ENCODE assay signal across 1 cellular context in the genomic region with DNA sequence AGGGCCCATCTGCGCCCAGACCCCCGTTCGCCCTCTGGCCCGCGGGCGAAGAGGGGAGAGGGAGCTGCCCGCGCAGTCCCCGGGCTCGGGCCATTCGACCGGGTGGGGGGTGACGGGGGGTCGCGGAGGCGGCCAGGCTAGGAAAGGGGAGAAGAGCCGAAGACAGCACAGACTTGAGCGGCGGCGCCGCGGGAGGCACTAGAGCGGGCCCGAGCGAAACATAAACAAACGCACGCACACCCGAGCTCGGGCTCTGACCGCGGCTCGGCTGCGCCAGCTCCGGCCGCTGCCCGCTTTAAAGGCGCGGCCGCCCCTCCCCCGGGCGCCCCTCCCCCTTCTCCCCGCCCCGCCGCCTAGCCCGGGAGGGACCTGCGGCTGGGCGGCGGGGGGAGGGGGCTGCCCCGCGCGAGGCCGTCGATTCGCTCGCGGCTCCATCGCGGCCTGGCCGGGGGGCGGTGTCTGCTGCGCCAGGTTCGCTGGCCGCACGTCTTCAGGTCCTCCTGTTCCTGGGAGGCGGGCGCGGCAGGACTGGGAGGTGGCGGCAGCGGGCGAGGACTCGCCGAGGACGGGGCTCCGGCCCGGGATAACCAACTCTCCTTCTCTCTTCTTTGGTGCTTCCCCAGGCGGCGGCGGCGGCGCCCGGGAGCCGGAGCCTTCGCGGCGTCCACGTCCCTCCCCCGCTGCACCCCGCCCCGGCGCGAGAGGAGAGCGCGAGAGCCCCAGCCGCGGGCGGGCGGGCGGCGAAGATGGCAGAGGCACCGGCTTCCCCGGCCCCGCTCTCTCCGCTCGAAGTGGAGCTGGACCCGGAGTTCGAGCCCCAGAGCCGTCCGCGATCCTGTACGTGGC.
TF ChIP-seq lines count a peak whose summit lies in the region.

TSS of gene FOXO3 (plus strand) at position 455 of the 846 bp plus-strand sequence. CDS start at position 747, 292 bp downstream.

TF ChIP-seq in HEK293, 187 proteins besides CTCF, POLR2A, EP300 and RAD21 (continued from another document):
- no peak for TF ChIP-seq SCRT1 (tag by site-specific recombination; IDR thresholded peaks at IDR 0.05; ENCODE audit: borderline replicate concordance)
- TF ChIP-seq, protein P1, sequence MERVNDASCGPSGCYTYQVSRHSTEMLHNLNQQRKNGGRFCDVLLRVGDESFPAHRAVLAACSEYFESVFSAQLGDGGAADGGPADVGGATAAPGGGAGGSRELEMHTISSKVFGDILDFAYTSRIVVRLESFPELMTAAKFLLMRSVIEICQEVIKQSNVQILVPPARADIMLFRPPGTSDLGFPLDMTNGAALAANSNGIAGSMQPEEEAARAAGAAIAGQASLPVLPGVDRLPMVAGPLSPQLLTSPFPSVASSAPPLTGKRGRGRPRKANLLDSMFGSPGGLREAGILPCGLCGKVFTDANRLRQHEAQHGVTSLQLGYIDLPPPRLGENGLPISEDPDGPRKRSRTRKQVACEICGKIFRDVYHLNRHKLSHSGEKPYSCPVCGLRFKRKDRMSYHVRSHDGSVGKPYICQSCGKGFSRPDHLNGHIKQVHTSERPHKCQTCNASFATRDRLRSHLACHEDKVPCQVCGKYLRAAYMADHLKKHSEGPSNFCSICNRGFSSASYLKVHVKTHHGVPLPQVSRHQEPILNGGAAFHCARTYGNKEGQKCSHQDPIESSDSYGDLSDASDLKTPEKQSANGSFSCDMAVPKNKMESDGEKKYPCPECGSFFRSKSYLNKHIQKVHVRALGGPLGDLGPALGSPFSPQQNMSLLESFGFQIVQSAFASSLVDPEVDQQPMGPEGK (tag by site-specific recombination; IDR thresholded peaks at IDR 0.05) = peak; percentile 95
- peak; percentile 95 for TF ChIP-seq ZNF2 (tag by site-specific recombination; IDR thresholded peaks at IDR 0.05)
- no peak for TF ChIP-seq ZNF404 (tag by site-specific recombination; IDR thresholded peaks at IDR 0.05)
- peak; percentile 86 for TF ChIP-seq ZIC2 (tag by site-specific recombination; IDR thresholded peaks at IDR 0.05)
- peak; percentile 27; the same call in 1 of the 2 replicates for TF ChIP-seq WT1 (tag by site-specific recombination; IDR thresholded peaks at IDR 0.05)
- TF ChIP-seq ZNF843 (tag by site-specific recombination; IDR thresholded peaks at IDR 0.05) = peak; percentile 47; the same call in 1 of the 2 replicates
- TF ChIP-seq IKZF3 (tag by site-specific recombination; IDR thresholded peaks at IDR 0.05) = peak; percentile 19; the same call in 1 of the 2 replicates
- peak; percentile 68 for TF ChIP-seq ZBTB17 (tag by site-specific recombination; IDR thresholded peaks at IDR 0.05)
- no peak for TF ChIP-seq ZNF416 (tag by site-specific recombination; IDR thresholded peaks at IDR 0.05)
- peak; percentile 91 for TF ChIP-seq ZBTB10 (tag by site-specific recombination; IDR thresholded peaks at IDR 0.05)
- TF ChIP-seq ZNF549 (tag by site-specific recombination; IDR thresholded peaks at IDR 0.05) = no peak
- peak; percentile 92 for TF ChIP-seq ZEB2 (tag by site-specific recombination; IDR thresholded peaks at IDR 0.05)
- TF ChIP-seq, protein P2, sequence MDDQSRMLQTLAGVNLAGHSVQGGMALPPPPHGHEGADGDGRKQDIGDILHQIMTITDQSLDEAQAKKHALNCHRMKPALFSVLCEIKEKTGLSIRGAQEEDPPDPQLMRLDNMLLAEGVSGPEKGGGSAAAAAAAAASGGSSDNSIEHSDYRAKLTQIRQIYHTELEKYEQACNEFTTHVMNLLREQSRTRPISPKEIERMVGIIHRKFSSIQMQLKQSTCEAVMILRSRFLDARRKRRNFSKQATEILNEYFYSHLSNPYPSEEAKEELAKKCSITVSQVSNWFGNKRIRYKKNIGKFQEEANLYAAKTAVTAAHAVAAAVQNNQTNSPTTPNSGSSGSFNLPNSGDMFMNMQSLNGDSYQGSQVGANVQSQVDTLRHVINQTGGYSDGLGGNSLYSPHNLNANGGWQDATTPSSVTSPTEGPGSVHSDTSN (CRISPR knock-in tag; IDR thresholded peaks at IDR 0.05) = peak; percentile 51; the same call in 1 of the 2 replicates
- no peak for TF ChIP-seq SCRT2 (tag by site-specific recombination; IDR thresholded peaks at IDR 0.05)
- no peak for TF ChIP-seq ZNF426 (tag by site-specific recombination; IDR thresholded peaks at IDR 0.05)
- TF ChIP-seq ZNF223 (tag by site-specific recombination; IDR thresholded peaks at IDR 0.05) = no peak
- peak; percentile 35 for TF ChIP-seq ZNF366 (tag by site-specific recombination; conservative IDR thresholded peaks at IDR 0.05)
- TF ChIP-seq BCL11A (tag by site-specific recombination; IDR thresholded peaks at IDR 0.05; ENCODE audit: low read depth) = peak; percentile 80
- no peak for TF ChIP-seq ZNF280D (tag by site-specific recombination; IDR thresholded peaks at IDR 0.05)
- peak; percentile 2; the same call in 1 of the 2 replicates for TF ChIP-seq ZFP3 (tag by site-specific recombination; IDR thresholded peaks at IDR 0.05; ENCODE audit: low read depth)
- TF ChIP-seq, protein P3, sequence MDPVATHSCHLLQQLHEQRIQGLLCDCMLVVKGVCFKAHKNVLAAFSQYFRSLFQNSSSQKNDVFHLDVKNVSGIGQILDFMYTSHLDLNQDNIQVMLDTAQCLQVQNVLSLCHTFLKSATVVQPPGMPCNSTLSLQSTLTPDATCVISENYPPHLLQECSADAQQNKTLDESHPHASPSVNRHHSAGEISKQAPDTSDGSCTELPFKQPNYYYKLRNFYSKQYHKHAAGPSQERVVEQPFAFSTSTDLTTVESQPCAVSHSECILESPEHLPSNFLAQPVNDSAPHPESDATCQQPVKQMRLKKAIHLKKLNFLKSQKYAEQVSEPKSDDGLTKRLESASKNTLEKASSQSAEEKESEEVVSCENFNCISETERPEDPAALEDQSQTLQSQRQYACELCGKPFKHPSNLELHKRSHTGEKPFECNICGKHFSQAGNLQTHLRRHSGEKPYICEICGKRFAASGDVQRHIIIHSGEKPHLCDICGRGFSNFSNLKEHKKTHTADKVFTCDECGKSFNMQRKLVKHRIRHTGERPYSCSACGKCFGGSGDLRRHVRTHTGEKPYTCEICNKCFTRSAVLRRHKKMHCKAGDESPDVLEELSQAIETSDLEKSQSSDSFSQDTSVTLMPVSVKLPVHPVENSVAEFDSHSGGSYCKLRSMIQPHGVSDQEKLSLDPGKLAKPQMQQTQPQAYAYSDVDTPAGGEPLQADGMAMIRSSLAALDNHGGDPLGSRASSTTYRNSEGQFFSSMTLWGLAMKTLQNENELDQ (tag by site-specific recombination; IDR thresholded peaks at IDR 0.05; ENCODE audit: low read depth) = no peak
- peak; percentile 82; the same call in 1 of the 2 replicates for TF ChIP-seq KLF8 (tag by site-specific recombination; IDR thresholded peaks at IDR 0.05)
- peak; percentile 98 for TF ChIP-seq GLIS2 (tag by site-specific recombination; IDR thresholded peaks at IDR 0.05)
- peak; percentile 59 for TF ChIP-seq SP2 (tag by site-specific recombination; IDR thresholded peaks at IDR 0.05)
- TF ChIP-seq, protein P4, sequence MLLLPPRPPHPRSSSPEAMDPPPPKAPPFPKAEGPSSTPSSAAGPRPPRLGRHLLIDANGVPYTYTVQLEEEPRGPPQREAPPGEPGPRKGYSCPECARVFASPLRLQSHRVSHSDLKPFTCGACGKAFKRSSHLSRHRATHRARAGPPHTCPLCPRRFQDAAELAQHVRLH (tag by site-specific recombination; IDR thresholded peaks at IDR 0.05) = no peak; the same call in 1 of the 2 replicates
- TF ChIP-seq, protein P5, sequence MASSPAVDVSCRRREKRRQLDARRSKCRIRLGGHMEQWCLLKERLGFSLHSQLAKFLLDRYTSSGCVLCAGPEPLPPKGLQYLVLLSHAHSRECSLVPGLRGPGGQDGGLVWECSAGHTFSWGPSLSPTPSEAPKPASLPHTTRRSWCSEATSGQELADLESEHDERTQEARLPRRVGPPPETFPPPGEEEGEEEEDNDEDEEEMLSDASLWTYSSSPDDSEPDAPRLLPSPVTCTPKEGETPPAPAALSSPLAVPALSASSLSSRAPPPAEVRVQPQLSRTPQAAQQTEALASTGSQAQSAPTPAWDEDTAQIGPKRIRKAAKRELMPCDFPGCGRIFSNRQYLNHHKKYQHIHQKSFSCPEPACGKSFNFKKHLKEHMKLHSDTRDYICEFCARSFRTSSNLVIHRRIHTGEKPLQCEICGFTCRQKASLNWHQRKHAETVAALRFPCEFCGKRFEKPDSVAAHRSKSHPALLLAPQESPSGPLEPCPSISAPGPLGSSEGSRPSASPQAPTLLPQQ (tag by site-specific recombination; IDR thresholded peaks at IDR 0.05) = peak; percentile 89
- peak; percentile 69; the same call in 1 of the 2 replicates for TF ChIP-seq ZNF391 (tag by site-specific recombination; IDR thresholded peaks at IDR 0.05; ENCODE audit: borderline replicate concordance, low read depth)
- no peak for TF ChIP-seq ZNF311 (tag by site-specific recombination; IDR thresholded peaks at IDR 0.05; ENCODE audit: borderline replicate concordance)
- no peak for TF ChIP-seq ZNF202 (tag by site-specific recombination; IDR thresholded peaks at IDR 0.05; ENCODE audit: borderline replicate concordance)
